8 cellular contexts compared by ENCODE assay signal in genomic region chr19:35045667-35046300, GRCh38. TPM values are rescaled to one million over a fixed set of nuclear protein-coding genes. Genes with fewer than 3 reads are reported as not detected.
DNase-seq lines count a peak whose midpoint lies in the region; ATAC-seq and TF ChIP-seq lines count a peak whose summit lies in the region.

No MANE protein-coding gene starts in this region.

- H3K27me3 Mint-ChIP-seq in WTC11 (ENCODE audit: low read depth): no peaks in the 10 kb centered on the region

- H3K4me3 ChIP-seq in AG09309 (ENCODE audit: control insufficient read depth, low read depth, low read length) (no peak overlapping the region), GM12875 (ENCODE audit: low read depth, low read length) (no peak overlapping the region), HL-60 (replicated peaks; ENCODE audit: insufficient read depth, low read length) (no peak overlapping the region), foreskin fibroblast (ENCODE audit: low read depth in 1 of 2, low read length in 2 of 2) (no peak overlapping the region)

- POLR2A ChIA-PET in WTC11 (lab: Charles Lee): interaction anchor here (0.9 kb wide), 1 partner anchor 66 kb away, joined by 5 read pairs; no protein-coding TSS in a partner anchor

- H3K27ac Mint-ChIP-seq in WTC11: peak overlapping the region; percentile 95

- H3K4me3 Mint-ChIP-seq in WTC11: no peak overlapping the region

- H3K27me3 ChIP-seq in HL-60 (ENCODE audit: insufficient read depth, poor library complexity, severe bottlenecking): peaks cover 4% of the 10 kb centered on the region

- DNase-seq in AG09309 (ENCODE audit: low read depth): no peak
- DNase-seq in HL-60 (ENCODE audit: low read depth in 1 of 2, low spot score in 1 of 2): peak in 1 of 2 experiments; percentile 77
- DNase-seq in WTC11 (ENCODE audit: low spot score): peak; percentile 63
- peak in 1 of 2 donors; percentile 60 for DNase-seq in foreskin fibroblast
- peak in 37 of 49 donors; percentile 17 to 79 (median 47) for DNase-seq in substantia nigra (lab: John Stamatoyannopoulos, UW)
- no peak for DNase-seq in NCI-H2171 treated with DMSO at 0.1 percent for 48 hours (lab: John Stamatoyannopoulos, UW)

- peaks cover 42% of the 10 kb centered on the region for H3K4me1 Mint-ChIP-seq in WTC11

- TF ChIP-seq CTCF in AG09309 (IDR thresholded peaks at IDR 0.05; ENCODE audit: control insufficient read depth, insufficient read depth, low read depth, low read length, missing control alignments): peak; percentile 37
- TF ChIP-seq CTCF in GM12875 (IDR thresholded peaks at IDR 0.05; ENCODE audit: borderline replicate concordance, insufficient read depth, low read depth, low read length): peak; percentile 79
- peak; percentile 50 for TF ChIP-seq CTCF in HL-60 (IDR thresholded peaks at IDR 0.05; ENCODE audit: insufficient read depth, low read length)
- 0 out of 2 replicates have a peak, but pooled peaks have one; percentile 12 for TF ChIP-seq CTCF in WTC11 (IDR thresholded peaks at IDR 0.05)
- TF ChIP-seq CTCF in foreskin fibroblast (IDR thresholded peaks at IDR 0.05; ENCODE audit: low read depth, low read length): peak; percentile 36

- CTCF ChIA-PET in WTC11 (lab: Charles Lee): interaction anchor here (0.6 to 2.9 kb wide), 7 partner anchors 10 to 207 kb away, joined by 3 to 27 read pairs (median 4); partner anchors contain the start of gene LGI4

- H3K27ac ChIP-seq in HL-60 (replicated peaks) (no peak overlapping the region; the same call in 1 of the 2 replicates), substantia nigra (ENCODE audit: low read depth, low read length, poor library complexity, severe bottlenecking) (peak overlapping the region; percentile 88)

- H3K36me3 Mint-ChIP-seq in WTC11: peaks cover 9% of the 10 kb centered on the region

- ATAC-seq in WTC11 (peak; percentile 56), HG02938 (IDR thresholded peaks at IDR 0.05; ENCODE audit: unreplicated experiment) (no peak)

- H3K9me3 Mint-ChIP-seq in WTC11: no peaks in the 10 kb centered on the region

TF ChIP-seq in WTC11, 78 proteins besides CTCF, POLR2A, EP300 and RAD21:
- TF ChIP-seq ZNF532 (CRISPR knock-in tag; IDR thresholded peaks at IDR 0.05; ENCODE audit: borderline replicate concordance) (no peak), TEAD1 (CRISPR knock-in tag; IDR thresholded peaks at IDR 0.05) (no peak), ZBTB43 (CRISPR knock-in tag; IDR thresholded peaks at IDR 0.05) (no peak), RORB (CRISPR knock-in tag; IDR thresholded peaks at IDR 0.05) (no peak), ZNF232 (CRISPR knock-in tag; IDR thresholded peaks at IDR 0.05) (no peak), JAZF1 (CRISPR knock-in tag; IDR thresholded peaks at IDR 0.05) (no peak), GRHL2 (CRISPR knock-in tag; IDR thresholded peaks at IDR 0.05; ENCODE audit: insufficient replicate concordance, severe bottlenecking) (no peak), ATF6 (CRISPR knock-in tag; IDR thresholded peaks at IDR 0.05) (no peak), HMGXB4 (CRISPR knock-in tag; IDR thresholded peaks at IDR 0.05) (no peak), SOX15 (CRISPR knock-in tag; IDR thresholded peaks at IDR 0.05) (no peak), TEAD4 (CRISPR knock-in tag; IDR thresholded peaks at IDR 0.05) (no peak)

RNA-seq across cellular contexts. Expression of gene HPN, which starts 4.3 kb away (rescaled TPM):
- 20.8 to 35.5 TPM (median 34.6 TPM) in 3 replicates for total RNA-seq in WTC11 (2021)

RNA-seq across cellular contexts. Expression of gene SCN1B, which starts 15.5 kb away (rescaled TPM):
- total RNA-seq in WTC11 (2021): 4.4 to 8.0 TPM (median 4.8 TPM) in 3 replicates

RNA-seq across cellular contexts. Expression of gene GRAMD1A, which starts 45.7 kb away (rescaled TPM):
- total RNA-seq in WTC11 (2021): 235 to 389 TPM (median 236 TPM) in 3 replicates

Comparison
In these comparisons a context has a peak if more than half of its experiments do, and no peak if none do; other contexts are left out.
1. DNase-seq: peak in WTC11 (single experiment) and substantia nigra (37 of 49); none in AG09309 (single experiment) and NCI-H2171 treated with DMSO at 0.1 percent for 48 hours (single experiment).
2. CTCF ChIP-seq: peak in every context shown above with its lines; median percentile 79 in GM12875; 50 in HL-60; 37 in AG09309; 36 in foreskin fibroblast; 12 in WTC11.